Comparison of ENCODE assay signal across 32 cellular contexts in genomic region chr11:111260761-111261160, GRCh38. TPM values are rescaled to one million over a fixed set of nuclear protein-coding genes. Genes with fewer than 3 reads are reported as not detected.
"Had no signal": no experiment of that assay in that cellular context is flagged by ENCODE, and none has a peak within 500 bp of the region (broad histone marks: within the 10 kb centered on the region; RNA-seq: fewer than 3 reads in every experiment).

No MANE protein-coding gene starts in this region.

- H3K27ac ChIP-seq: ascending aorta, body of pancreas, breast epithelium, WERI-Rb-1 had no signal

- H3K4me3 Mint-ChIP-seq: activated CD4-positive, alpha-beta memory T cell treated with anti-CD3 and anti-CD28 coated beads, Interleukin-2, amount 10 ng/mL, durations not matched to agents 7 days and 5 days; activated naive CD8-positive, alpha-beta T cell treated with anti-CD3 and anti-CD28 coated beads for 36 hours; activated T-cell treated with anti-CD3 and anti-CD28 coated beads, Interleukin-2, amount 50 U/mL, for 72 hours; activated T-helper 17 cell treated with anti-CD3 and anti-CD28 coated beads, Interleukin-2, amount 50 U/mL, for 72 hours had no signal

- H3K4me3 ChIP-seq: ascending aorta, body of pancreas, breast epithelium had no signal

- H3K36me3 ChIP-seq: ascending aorta, breast epithelium, WERI-Rb-1 had no signal

- H3K4me1 ChIP-seq: ascending aorta, body of pancreas, breast epithelium had no signal

- H3K27me3 ChIP-seq: ascending aorta, body of pancreas, breast epithelium had no signal

- ATAC-seq: activated T-cell treated with anti-CD3 and anti-CD28 coated beads, Interleukin-2, amount 50 U/mL, for 72 hours; activated T-helper 17 cell treated with anti-CD3 and anti-CD28 coated beads, Interleukin-2, amount 50 U/mL, for 72 hours; body of pancreas had no signal

- H3K36me3 Mint-ChIP-seq: activated naive CD8-positive, alpha-beta T cell treated with anti-CD3 and anti-CD28 coated beads for 36 hours had no signal

- H3K9me3 Mint-ChIP-seq: activated CD4-positive, alpha-beta memory T cell treated with anti-CD3 and anti-CD28 coated beads, Interleukin-2, amount 10 ng/mL, durations not matched to agents 7 days and 5 days; activated naive CD8-positive, alpha-beta T cell treated with anti-CD3 and anti-CD28 coated beads for 36 hours; activated T-cell treated with anti-CD3 and anti-CD28 coated beads, Interleukin-2, amount 50 U/mL, for 72 hours; activated T-helper 17 cell treated with anti-CD3 and anti-CD28 coated beads, Interleukin-2, amount 50 U/mL, for 72 hours had no signal

- H3K4me1 Mint-ChIP-seq: activated CD4-positive, alpha-beta memory T cell treated with anti-CD3 and anti-CD28 coated beads, Interleukin-2, amount 10 ng/mL, durations not matched to agents 7 days and 5 days; activated naive CD8-positive, alpha-beta T cell treated with anti-CD3 and anti-CD28 coated beads for 36 hours; activated T-helper 17 cell treated with anti-CD3 and anti-CD28 coated beads, Interleukin-2, amount 50 U/mL, for 72 hours had no signal

- DNase-seq: activated CD4-positive, alpha-beta memory T cell treated with anti-CD3 and anti-CD28 coated beads, Interleukin-2, amount 10 ng/mL, durations not matched to agents 7 days and 5 days; activated CD4-positive, alpha-beta T cell treated with anti-CD3 and anti-CD28 coated beads for 1 hour; activated CD4-positive, alpha-beta T cell treated with anti-CD3 and anti-CD28 coated beads for 48 hours; activated CD4-positive, CD25-positive, alpha-beta regulatory T cell; activated effector memory CD4-positive, alpha-beta T cell treated with anti-CD3 and anti-CD28 coated beads, Interleukin-2, amount 50 U/mL, for 16 hours; activated naive CD4-positive, alpha-beta T cell; activated naive CD4-positive, alpha-beta T cell treated with anti-CD3 and anti-CD28 coated beads, Interleukin-2, amount 50 U/mL, for 16 hours; activated naive CD8-positive, alpha-beta T cell treated with anti-CD3 and anti-CD28 coated beads for 36 hours; activated T-cell treated with anti-CD3 and anti-CD28 coated beads, Interleukin-2, amount 50 U/mL, for 1 hour; activated T-cell treated with anti-CD3 and anti-CD28 coated beads, Interleukin-2, amount 50 U/mL, for 72 hours; amygdala; body of pancreas; NCI-H1092 treated with DMSO at 0.1 percent for 48 hours; NCI-H146; NCI-H2081; NCI-H226; NCI-H446 treated with DMSO at 0.1 percent for 48 hours; NCI-H524; NCI-H748 treated with DMSO at 0.1 percent for 48 hours; NK-92 treated with Interleukin-12 subunit alpha and Interleukin-12 subunit beta, amount 100 ng/mL, for 24 hours; OCI-M1; Right ventricle myocardium superior; T1000; WERI-Rb-1 had no signal

- H3K9me3 ChIP-seq: ascending aorta, body of pancreas, breast epithelium had no signal

- H3K27ac Mint-ChIP-seq: activated CD4-positive, alpha-beta memory T cell treated with anti-CD3 and anti-CD28 coated beads, Interleukin-2, amount 10 ng/mL, durations not matched to agents 7 days and 5 days; activated naive CD8-positive, alpha-beta T cell treated with anti-CD3 and anti-CD28 coated beads for 36 hours; activated T-helper 17 cell treated with anti-CD3 and anti-CD28 coated beads, Interleukin-2, amount 50 U/mL, for 72 hours had no signal

RNA-seq across cellular contexts. Expression of gene POU2AF2, which starts 15.2 kb away (rescaled TPM):
- total RNA-seq: activated CD4-positive, alpha-beta memory T cell treated with anti-CD3 and anti-CD28 coated beads, Interleukin-2, amount 10 ng/mL, durations not matched to agents 7 days and 5 days; activated CD8-positive, alpha-beta memory T cell treated with anti-CD3 and anti-CD28 coated beads for 36 hours; activated naive CD8-positive, alpha-beta T cell treated with anti-CD3 and anti-CD28 coated beads for 36 hours; activated T-cell treated with anti-CD3 and anti-CD28 coated beads, Interleukin-2, amount 50 U/mL, for 72 hours; ascending aorta; body of pancreas; cardiac septum; M059J; Right ventricle myocardium superior; T-helper 1 cell treated with Interleukin-12 subunit alpha and Interleukin-12 subunit beta and Interleukin-4 antibody, amounts not matched to agents 30 ng/mL and 1 ng/mL, for 36 hours; T-helper 2 cell treated with Interferon-gamma antibody and Interleukin-4, amounts not matched to agents 100 ng/mL and 5 ng/mL, for 36 hours had no signal

RNA-seq across cellular contexts. Expression of gene POU2AF3, which starts 37.6 kb away (rescaled TPM):
- total RNA-seq: activated CD4-positive, alpha-beta memory T cell treated with anti-CD3 and anti-CD28 coated beads, Interleukin-2, amount 10 ng/mL, durations not matched to agents 7 days and 5 days; activated CD8-positive, alpha-beta memory T cell treated with anti-CD3 and anti-CD28 coated beads for 36 hours; activated naive CD8-positive, alpha-beta T cell treated with anti-CD3 and anti-CD28 coated beads for 36 hours; activated T-helper 17 cell treated with anti-CD3 and anti-CD28 coated beads, Interleukin-2, amount 50 U/mL, for 72 hours; ascending aorta; cardiac septum; M059J; T-helper 1 cell treated with Interleukin-12 subunit alpha and Interleukin-12 subunit beta and Interleukin-4 antibody, amounts not matched to agents 30 ng/mL and 1 ng/mL, for 36 hours; T-helper 2 cell treated with Interferon-gamma antibody and Interleukin-4, amounts not matched to agents 100 ng/mL and 5 ng/mL, for 36 hours had no signal
